10 cellular contexts compared by ENCODE assay signal in genomic region chr7:134845461-134845860, GRCh38.
A peak's percentile ranks its signal among the peaks of the same experiment; 100 is the strongest.
DNase-seq lines count a peak whose midpoint lies in the region; ATAC-seq and TF ChIP-seq lines count a peak whose summit lies in the region.
"Had no signal": no experiment of that assay in that cellular context is flagged by ENCODE, and none has a peak within 500 bp of the region (broad histone marks: within the 10 kb centered on the region; RNA-seq: fewer than 3 reads in every experiment).

No MANE protein-coding gene starts in this region.

- peaks cover 5% of the 10 kb centered on the region; the same call in 1 of the 2 replicates for H3K9me2 ChIP-seq in PC-9 (ENCODE audit: insufficient read depth)

- peak; percentile 45; the same call in 1 of the 2 replicates for TF ChIP-seq CTCF in PC-9 (conservative IDR thresholded peaks at IDR 0.05)
- TF ChIP-seq CTCF in glutamatergic neuron (IDR thresholded peaks at IDR 0.05; ENCODE audit: partially characterized antibody, unreplicated experiment), result no peak
- TF ChIP-seq CTCF in Peyer's patch (IDR thresholded peaks at IDR 0.05), result peak in 3 of 6 experiments; percentile 16 to 31 (median 20)

- H3K9me3 ChIP-seq in PC-9 (ENCODE audit: insufficient read depth, low read depth), result 0 out of 2 replicates have a peak, but pooled peaks cover 3% of the 10 kb centered on the region
- no peaks in the 10 kb centered on the region for H3K9me3 ChIP-seq in Peyer's patch
- H3K9me3 ChIP-seq: heart left ventricle had no signal

- H3K4me3 ChIP-seq in PC-9 (no peak overlapping the region), Peyer's patch (no peak overlapping the region)
- H3K4me3 ChIP-seq: heart left ventricle had no signal

- no peaks in the 10 kb centered on the region for H4K20me1 ChIP-seq in PC-9 (ENCODE audit: insufficient read depth)

- H2AFZ ChIP-seq in PC-9, result no peak overlapping the region

- H3K27me3 ChIP-seq in PC-9 (ENCODE audit: insufficient read depth, low read depth) (no peaks in the 10 kb centered on the region), Peyer's patch (no peaks in the 10 kb centered on the region)
- H3K27me3 ChIP-seq: heart left ventricle had no signal

- intact Hi-C loops in PC-9 (cut with micrococcal nuclease; ENCODE audit: unreplicated experiment), result no loop called here

- no peaks in the 10 kb centered on the region for H3K9me3 Mint-ChIP-seq in glutamatergic neuron (ENCODE audit: unreplicated experiment)

- TF ChIP-seq POLR2A in Peyer's patch (IDR thresholded peaks at IDR 0.05), result no peak

- peak; percentile 44 for ATAC-seq in GM19463 (IDR thresholded peaks at IDR 0.05; ENCODE audit: unreplicated experiment)

- H3K27ac ChIP-seq in PC-9 (no peak overlapping the region), Peyer's patch (no peak overlapping the region)

- H3K4me3 Mint-ChIP-seq in glutamatergic neuron (ENCODE audit: unreplicated experiment), result no peak overlapping the region

- peaks cover 2% of the 10 kb centered on the region for H3K4me1 Mint-ChIP-seq in glutamatergic neuron (ENCODE audit: low read depth, unreplicated experiment)

- no peaks in the 10 kb centered on the region for H3K79me2 ChIP-seq in PC-9 (ENCODE audit: low read depth)

- H3K27me3 Mint-ChIP-seq in glutamatergic neuron (ENCODE audit: unreplicated experiment), result no peaks in the 10 kb centered on the region

- H3K36me3 ChIP-seq in PC-9 (ENCODE audit: low read depth), result no peaks in the 10 kb centered on the region
- peaks cover 0 to 9% (median 0%) of the 10 kb centered on the region in 3 donors for H3K36me3 ChIP-seq in Peyer's patch

- H3K4me1 ChIP-seq in PC-9 (replicated peaks; ENCODE audit: insufficient read depth) (peaks cover 15% of the 10 kb centered on the region), Peyer's patch (peaks cover 0 to 3% (median 0%) of the 10 kb centered on the region in 4 donors)

- CTCF ChIA-PET in PC-9 (lab: Charles Lee), result interaction anchor here (1.5 kb wide), 1 partner anchor 156 kb away, joined by 7 read pairs; no protein-coding TSS in a partner anchor

- POLR2A ChIA-PET in PC-9 (lab: Charles Lee; ENCODE audit: unreplicated experiment), result interaction anchor here (0.6 kb wide), 1 partner anchor 156 kb away, joined by 4 read pairs; no protein-coding TSS in a partner anchor

- no peak overlapping the region for H3K4me2 ChIP-seq in PC-9

- DNase-seq in DMS53 (lab: John Stamatoyannopoulos, UW) (peak; percentile 84), PC-9 (no peak), iPS DF 19.7 (ENCODE audit: low read depth, low spot score) (peak; percentile 25), glutamatergic neuron (no peak), amygdala (lab: John Stamatoyannopoulos, UW) (no peak), Peyer's patch (no peak)
- DNase-seq in activated effector memory CD4-positive, alpha-beta T cell treated with anti-CD3 and anti-CD28 coated beads, Interleukin-2, amount 50 U/mL, for 16 hours, result no peak
- DNase-seq: heart left ventricle, T1000 had no signal

- H3F3A ChIP-seq in PC-9 (ENCODE audit: insufficient read depth, low read depth), result peaks cover 6% of the 10 kb centered on the region; the same call in 1 of the 2 replicates

- no peaks in the 10 kb centered on the region for H3K36me3 Mint-ChIP-seq in glutamatergic neuron (ENCODE audit: unreplicated experiment)

- BruUV-seq in PC-9 (replicated peaks; lab: Mats Ljungman, UMichigan), result no TSS peak

- H3K27ac Mint-ChIP-seq in glutamatergic neuron (ENCODE audit: unreplicated experiment), result no peak overlapping the region

Comparison
In these comparisons a context has a peak if more than half of its experiments do, and no peak if none do; other contexts are left out.
1. DNase-seq: peak in DMS53 (single experiment) and iPS DF 19.7 (single experiment); none in PC-9 (0 of 2), glutamatergic neuron (single experiment), activated effector memory CD4-positive, alpha-beta T cell treated with anti-CD3 and anti-CD28 coated beads, Interleukin-2, amount 50 U/mL, for 16 hours (single experiment), amygdala (0 of 56) and Peyer's patch (0 of 3).